ENCODE assay signal across 23 cellular contexts in the genomic region with DNA sequence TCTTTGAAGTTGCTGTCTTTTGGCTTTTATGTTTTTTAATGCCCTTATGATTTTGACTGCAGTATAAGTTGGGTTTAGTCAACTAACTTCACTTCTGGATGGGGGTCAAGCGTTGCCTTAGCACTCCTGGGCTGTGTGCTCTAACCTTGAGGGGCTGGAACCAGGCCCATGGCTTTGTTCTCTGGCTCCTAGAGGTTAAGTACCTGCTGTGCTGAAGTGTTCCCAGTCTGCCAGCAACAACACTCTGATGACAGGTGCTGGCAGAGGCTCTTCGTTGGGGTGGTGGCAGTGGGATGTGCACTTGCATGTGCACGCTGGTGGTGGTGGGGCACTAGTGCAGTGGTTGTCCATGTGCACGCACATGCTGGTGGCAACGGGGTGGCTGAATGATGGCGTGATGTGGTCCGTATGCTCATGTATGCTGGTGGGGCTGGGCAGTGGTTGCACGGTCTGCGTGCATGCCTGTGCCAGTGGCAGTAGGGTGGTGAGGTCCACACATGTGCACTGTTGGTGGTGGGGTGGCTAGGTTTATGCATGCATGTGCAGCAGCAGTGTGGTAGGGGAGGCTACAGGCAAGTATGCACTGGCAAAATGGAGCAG.
A peak's percentile ranks its signal among the peaks of the same experiment; 100 is the strongest.
DNase-seq lines count a peak whose midpoint lies in the region; ATAC-seq, FAIRE-seq and TF ChIP-seq lines count a peak whose summit lies in the region.
"Had no signal": no experiment of that assay in that cellular context is flagged by ENCODE, and none has a peak within 500 bp of the region (broad histone marks: within the 10 kb centered on the region; RNA-seq: fewer than 3 reads in every experiment).

No MANE protein-coding gene starts in this region.

- no peak for TF ChIP-seq RAD21 in HepG2 (CRISPR knock-in tag; IDR thresholded peaks at IDR 0.05)

- H3K9me3 ChIP-seq in RWPE2 (ENCODE audit: severe bottlenecking) (no peaks in the 10 kb centered on the region), HepG2 (ENCODE audit: low read length) (no peaks in the 10 kb centered on the region), Caco-2 (no peaks in the 10 kb centered on the region)
- H3K9me3 ChIP-seq: BLaER1 had no signal

- TF ChIP-seq EP300 in HepG2 (IDR thresholded peaks at IDR 0.05; ENCODE audit: low read depth in 2 of 2, low read length in 2 of 2) (no peak), HepG2 (CRISPR knock-in tag; IDR thresholded peaks at IDR 0.05; ENCODE audit: borderline replicate concordance) (no peak)

- no peaks in the 10 kb centered on the region for H4K20me1 ChIP-seq in HepG2 (ENCODE audit: insufficient read depth, low read length)
- H4K20me1 ChIP-seq: BLaER1 had no signal

- POLR2A ChIA-PET in HepG2 (lab: Yijun Ruan, JAX): no interaction called here
- POLR2A ChIA-PET in Caco-2 (lab: Charles Lee): no interaction called here

- no peak for FAIRE-seq in HepG2 (lab: Jason Lieb, UNC)
- FAIRE-seq in urothelium cell line (lab: Jason Lieb, UNC): peak; percentile 35
- FAIRE-seq: GM12891, H54, K562 had no signal

- H3K36me3 ChIP-seq in RWPE2 (ENCODE audit: low read depth): no peaks in the 10 kb centered on the region
- no peaks in the 10 kb centered on the region for H3K36me3 ChIP-seq in HepG2 (replicated peaks in 1 of 2; ENCODE audit: control insufficient read depth in 1 of 2, insufficient read depth in 2 of 2, low read length in 2 of 2)
- no peaks in the 10 kb centered on the region for H3K36me3 ChIP-seq in Caco-2 (ENCODE audit: control insufficient read depth, insufficient read depth, low read length)
- H3K36me3 ChIP-seq: BLaER1 had no signal

- H3K79me2 ChIP-seq in HepG2 (ENCODE audit: insufficient read depth, low read length): no peaks in the 10 kb centered on the region

- TF ChIP-seq POLR2A in HepG2 (IDR thresholded peaks at IDR 0.05; ENCODE audit: insufficient read depth in 1 of 2, low read depth in 2 of 2, low read length in 2 of 2): no peak

- CTCF ChIA-PET in HepG2 (lab: Yijun Ruan, JAX; ENCODE audit: low intra/inter-chr PET ratio, low total read pairs) (no interaction called here), Caco-2 (lab: Charles Lee) (interaction anchor here (0.7 kb wide), 1 partner anchor 23 kb away, joined by 3 read pairs; no protein-coding TSS in a partner anchor)

- H3K4me3 Mint-ChIP-seq in natural killer cell treated with Interleukin-12 subunit alpha and Interleukin-12 subunit beta and Interleukin-15 and Interleukin-18, amount 100 ng/mL, for 72 hours: no peak overlapping the region
- H3K4me3 Mint-ChIP-seq in natural killer cell (no peak overlapping the region), Caco-2 (ENCODE audit: unreplicated experiment) (no peak overlapping the region)
- H3K4me3 Mint-ChIP-seq: CD4-positive, CD25-positive, alpha-beta regulatory T cell had no signal

- no peaks in the 10 kb centered on the region for H3K4me1 Mint-ChIP-seq in natural killer cell treated with Interleukin-12 subunit alpha and Interleukin-12 subunit beta and Interleukin-15 and Interleukin-18, amount 100 ng/mL, for 72 hours (ENCODE audit: low read depth in 2 of 2)
- H3K4me1 Mint-ChIP-seq in natural killer cell: no peaks in the 10 kb centered on the region
- no peaks in the 10 kb centered on the region for H3K4me1 Mint-ChIP-seq in Caco-2 (ENCODE audit: low read depth, unreplicated experiment)
- H3K4me1 Mint-ChIP-seq: CD4-positive, CD25-positive, alpha-beta regulatory T cell had no signal

- H3K4me2 ChIP-seq in HepG2 (ENCODE audit: low read depth, low read length): no peak overlapping the region
- H3K4me2 ChIP-seq: BLaER1 had no signal

- peak; percentile 20 to 43 for ATAC-seq in natural killer cell treated with Interleukin-12 subunit alpha and Interleukin-12 subunit beta and Interleukin-15 and Interleukin-18, amount 100 ng/mL, for 72 hours
- ATAC-seq in natural killer cell (no peak), RWPE2 (ENCODE audit: low read depth) (no peak), HepG2 (no peak), GM18909 (IDR thresholded peaks at IDR 0.05; ENCODE audit: poor library complexity, unreplicated experiment) (no peak)
- ATAC-seq: K562 had no signal

- no peak overlapping the region for H2AFZ ChIP-seq in HepG2 (ENCODE audit: low read length)

- H3K27me3 ChIP-seq in RWPE2 (ENCODE audit: insufficient read depth, poor library complexity, severe bottlenecking) (no peaks in the 10 kb centered on the region), HepG2 (ENCODE audit: control insufficient read depth in 1 of 2, insufficient read depth in 2 of 2, low read length in 2 of 2) (no peaks in the 10 kb centered on the region; a peak in 1 of 5 replicates), Caco-2 (replicated peaks; ENCODE audit: control insufficient read depth, insufficient read depth, low read length) (0 out of 2 replicates have a peak, but pooled peaks cover 1% of the 10 kb centered on the region)
- H3K27me3 ChIP-seq: BLaER1 had no signal

- intact Hi-C loops in natural killer cell (cut with micrococcal nuclease) (no loop called here), HepG2 (cut with micrococcal nuclease; ENCODE audit: unreplicated experiment) (no loop called here), Caco-2 (cut with micrococcal nuclease; ENCODE audit: unreplicated experiment) (no loop called here)

- 10% methylated on average over 9 of the region's 9 CpGs for WGBS in HepG2 (ENCODE audit: low lambda C conversion rate)

- no peak overlapping the region for H3K9ac ChIP-seq in HepG2 (ENCODE audit: insufficient read depth, low read depth, low read length)
- H3K9ac ChIP-seq: BLaER1 had no signal

- BruUV-seq in HepG2 (replicated peaks; lab: Mats Ljungman, UMichigan): no TSS peak
- BruUV-seq in Caco-2 (replicated peaks; lab: Mats Ljungman, UMichigan): no TSS peak

- in situ Hi-C loops in HepG2 (cut with HindIII; ENCODE audit: extremely low pct_ligation_motif_present, low pct_unique_long_range_greater_than_20kb): no loop called here

- H3K4me1 ChIP-seq in RWPE2 (ENCODE audit: insufficient read depth, poor library complexity, severe bottlenecking): no peaks in the 10 kb centered on the region
- peaks cover 9% of the 10 kb centered on the region for H3K4me1 ChIP-seq in HepG2 (ENCODE audit: insufficient read depth, low read length)
- H3K4me1 ChIP-seq in Caco-2: no peaks in the 10 kb centered on the region
- H3K4me1 ChIP-seq: BLaER1 had no signal

- TF ChIP-seq CTCF in natural killer cell (IDR thresholded peaks at IDR 0.05) (no peak), RWPE2 (IDR thresholded peaks at IDR 0.05; ENCODE audit: poor library complexity, severe bottlenecking) (no peak), HepG2 (CRISPR knock-in tag; IDR thresholded peaks at IDR 0.05) (no peak), Caco-2 (IDR thresholded peaks at IDR 0.05; ENCODE audit: insufficient read depth in 1 of 2, low read depth in 1 of 2, low read length in 1 of 2, severe bottlenecking in 1 of 2, unreplicated experiment in 1 of 2) (no peak)

- H3K4me3 ChIP-seq in RWPE2 (ENCODE audit: severe bottlenecking) (no peak overlapping the region), HepG2 (replicated peaks in 1 of 3; ENCODE audit: insufficient read depth in 1 of 3, low read depth in 2 of 3, low read length in 3 of 3) (no peak overlapping the region), Caco-2 (ENCODE audit: low read depth, low read length) (no peak overlapping the region)
- H3K4me3 ChIP-seq: BLaER1, K562 had no signal

- H3K27ac Mint-ChIP-seq in natural killer cell treated with Interleukin-12 subunit alpha and Interleukin-12 subunit beta and Interleukin-15 and Interleukin-18, amount 100 ng/mL, for 72 hours: no peak overlapping the region
- H3K27ac Mint-ChIP-seq in natural killer cell (no peak overlapping the region), Caco-2 (ENCODE audit: unreplicated experiment) (no peak overlapping the region)
- H3K27ac Mint-ChIP-seq: CD4-positive, CD25-positive, alpha-beta regulatory T cell had no signal

- H3K27me3 Mint-ChIP-seq in natural killer cell treated with Interleukin-12 subunit alpha and Interleukin-12 subunit beta and Interleukin-15 and Interleukin-18, amount 100 ng/mL, for 72 hours: no peaks in the 10 kb centered on the region
- H3K27me3 Mint-ChIP-seq in natural killer cell (ENCODE audit: low read depth in 2 of 2): no peaks in the 10 kb centered on the region
- H3K27me3 Mint-ChIP-seq in Caco-2 (ENCODE audit: insufficient read depth, unreplicated experiment): no peaks in the 10 kb centered on the region
- H3K27me3 Mint-ChIP-seq: CD4-positive, CD25-positive, alpha-beta regulatory T cell had no signal

- H3K9me3 Mint-ChIP-seq in natural killer cell treated with Interleukin-12 subunit alpha and Interleukin-12 subunit beta and Interleukin-15 and Interleukin-18, amount 100 ng/mL, for 72 hours: no peaks in the 10 kb centered on the region
- H3K9me3 Mint-ChIP-seq in natural killer cell (peaks cover 0 to 2% of the 10 kb centered on the region in 2 donors), Caco-2 (ENCODE audit: unreplicated experiment) (no peaks in the 10 kb centered on the region)

- H3K27ac ChIP-seq in RWPE2 (ENCODE audit: poor library complexity, severe bottlenecking) (no peak overlapping the region), HepG2 (ENCODE audit: extremely low read length, insufficient read depth, low read length) (no peak overlapping the region)
- H3K27ac ChIP-seq: BLaER1 had no signal

- H3K36me3 Mint-ChIP-seq in natural killer cell treated with Interleukin-12 subunit alpha and Interleukin-12 subunit beta and Interleukin-15 and Interleukin-18, amount 100 ng/mL, for 72 hours: no peaks in the 10 kb centered on the region
- no peaks in the 10 kb centered on the region for H3K36me3 Mint-ChIP-seq in natural killer cell
- H3K36me3 Mint-ChIP-seq in Caco-2 (ENCODE audit: insufficient read depth, unreplicated experiment): no peaks in the 10 kb centered on the region
- H3K36me3 Mint-ChIP-seq: CD4-positive, CD25-positive, alpha-beta regulatory T cell had no signal

- no peak for DNase-seq in natural killer cell treated with Interleukin-12 subunit alpha and Interleukin-12 subunit beta and Interleukin-15 and Interleukin-18, amount 100 ng/mL, for 72 hours (ENCODE audit: low spot score)
- DNase-seq in natural killer cell (no peak), RWPE2 (ENCODE audit: low spot score) (peak; percentile 60), HepG2 (ENCODE audit: low spot score) (no peak), urothelium cell line (ENCODE audit: low spot score) (no peak), activated gamma-delta T cell treated with Interleukin-2 at 50 U/mL for 16 hours (no peak), Caco-2 (no peak)
- DNase-seq: CD4-positive, CD25-positive, alpha-beta regulatory T cell; DMS53; GF-D8; Kasumi-1; NCI-H1092 treated with DMSO at 0.1 percent for 48 hours; NCI-H1436 treated with DMSO at 0.1 percent for 48 hours; NCI-H1930; NCI-H2107; NCI-H526; RPMI8226; SHP77 treated with DMSO at 0.1 percent for 48 hours had no signal

Comparison
In these comparisons a context has a peak if more than half of its experiments do, and no peak if none do; other contexts are left out.
1. ATAC-seq: peak in natural killer cell treated with Interleukin-12 subunit alpha and Interleukin-12 subunit beta and Interleukin-15 and Interleukin-18, amount 100 ng/mL, for 72 hours (2 of 2); none in natural killer cell (0 of 3), RWPE2 (single experiment), HepG2 (single experiment) and GM18909 (single experiment).